In genomic region chr1:84374991-84375838, GRCh38 we compare ENCODE assay signal across 21 cellular contexts. TPM values are rescaled to one million over a fixed set of nuclear protein-coding genes. Genes with fewer than 3 reads are reported as not detected.
DNase-seq lines count a peak whose midpoint lies in the region; ATAC-seq and TF ChIP-seq lines count a peak whose summit lies in the region.
"Had no signal": no experiment of that assay in that cellular context is flagged by ENCODE, and none has a peak within 500 bp of the region (broad histone marks: within the 10 kb centered on the region; RNA-seq: fewer than 3 reads in every experiment).

No MANE protein-coding gene starts in this region.

- TF ChIP-seq CTCF in AG09319 (IDR thresholded peaks at IDR 0.05; ENCODE audit: low read depth, low read length) (no peak), gastrocnemius medialis (IDR thresholded peaks at IDR 0.05 in 4 of 5, conservative IDR thresholded peaks at IDR 0.05 in 1 of 5) (no peak)

- H3K36me3 ChIP-seq in gastrocnemius medialis, result no peaks in the 10 kb centered on the region

- peak overlapping the region; percentile 74 to 87 (median 77) for H3K27ac ChIP-seq in gastrocnemius medialis

- peaks cover 43 to 54% of the 10 kb centered on the region in 2 donors for H3K4me1 ChIP-seq in gastrocnemius medialis

- in situ Hi-C loops in gastrocnemius medialis (cut with MboI; ENCODE audit: low sequenced_read_pairs in 4 of 4), result loop anchor here in 1 of 4 donors (10.0 kb wide), 1 partner anchor 70 kb away; the partner anchor contains the start of gene SAMD13

- no peaks in the 10 kb centered on the region for H3K9me3 ChIP-seq in gastrocnemius medialis

- DNase-seq in AG09319 (ENCODE audit: extremely low read depth, low read depth) (peak; percentile 4), amniotic epithelial cell (ENCODE audit: low read depth) (peak; percentile 76), globus pallidus (ENCODE audit: low spot score) (peak; percentile 13), gastrocnemius medialis (peak; percentile 69 to 72), HuH-7 (ENCODE audit: low spot score) (no peak), LoVo (ENCODE audit: low spot score) (no peak), activated gamma-delta T cell treated with Interleukin-2 at 50 U/mL for 16 hours (no peak)
- DNase-seq: activated gamma-delta T cell; CD8-positive, alpha-beta T cell; dermis blood vessel endothelial cell; DMS79; IMR-90; kidney; NCI-H2081 treated with DMSO at 0.1 percent for 48 hours; PC-3; small intestine; stimulated activated CD4-positive, alpha-beta T cell treated with anti-CD3 and anti-CD28 coated beads, Interleukin-4, amount 100 ng/mL, for 4 hours; stimulated activated CD8-positive, alpha-beta memory T cell treated with anti-CD3 and anti-CD28 coated beads, Interleukin-4, amount 100 ng/mL, for 48 hours had no signal

- no peak for TF ChIP-seq POLR2A in gastrocnemius medialis (IDR thresholded peaks at IDR 0.05)

- ATAC-seq in gastrocnemius medialis (peak; percentile 67 to 76), HG03432 (IDR thresholded peaks at IDR 0.05; ENCODE audit: unreplicated experiment) (no peak)
- ATAC-seq: CD8-positive, alpha-beta T cell; PC-3 had no signal

- H3K27me3 ChIP-seq in gastrocnemius medialis, result no peaks in the 10 kb centered on the region

- H3K4me3 ChIP-seq in gastrocnemius medialis, result peak overlapping the region in 1 of 4 donors; percentile 7

- intact Hi-C loops in gastrocnemius medialis (cut with DNase I; ENCODE audit: low total_unique reads), result loop anchor here (10.0 kb wide), 1 partner anchor 130 kb away; the partner anchor contains the start of genes GNG5 and SPATA1

RNA-seq across cellular contexts. Expression of gene DNASE2B, which starts 23.1 kb away (rescaled TPM):
- total RNA-seq in gastrocnemius medialis, result 1 to 10 TPM; 1.3 to 8.2 (median 2.9) TPM
- total RNA-seq: CD8-positive, alpha-beta T cell; dermis blood vessel endothelial cell; H1; IMR-90; kidney; mononuclear cell; PC-3 had no signal

Comparison
In these comparisons a context has a peak if more than half of its experiments do, and no peak if none do; other contexts are left out.
1. DNase-seq: peak in AG09319 (single experiment), amniotic epithelial cell (single experiment), globus pallidus (single experiment) and gastrocnemius medialis (2 of 2); none in HuH-7 (single experiment), LoVo (single experiment) and activated gamma-delta T cell treated with Interleukin-2 at 50 U/mL for 16 hours (single experiment).